15 cellular contexts compared by ENCODE assay signal in genomic region chr12:28027947-28028724, GRCh38. TPM values are rescaled to one million over a fixed set of nuclear protein-coding genes. Genes with fewer than 3 reads are reported as not detected.
DNase-seq lines count a peak whose midpoint lies in the region; FAIRE-seq and TF ChIP-seq lines count a peak whose summit lies in the region.
"Had no signal": no experiment of that assay in that cellular context is flagged by ENCODE, and none has a peak within 500 bp of the region (broad histone marks: within the 10 kb centered on the region; RNA-seq: fewer than 3 reads in every experiment).

No MANE protein-coding gene starts in this region.

- in situ Hi-C loops in GM23248 (cut with MboI), result no loop called here
- in situ Hi-C loops in transverse colon (cut with MboI; ENCODE audit: low pct_ligation_motif_present in 1 of 4, low pct_unique_long_range_greater_than_20kb in 1 of 4, low sequenced_read_pairs in 3 of 4), result no loop called here

- H3K9ac ChIP-seq in GM23248 (no peak overlapping the region), astrocyte (ENCODE audit: low read length) (no peak overlapping the region)
- H3K9ac ChIP-seq: BLaER1 had no signal

- H3K27ac Mint-ChIP-seq in astrocyte (ENCODE audit: unreplicated experiment), result peak overlapping the region; percentile 77
- H3K27ac Mint-ChIP-seq: activated CD8-positive, alpha-beta T cell treated with anti-CD3 and anti-CD28 coated beads for 36 hours; activated T-cell treated with anti-CD3 and anti-CD28 coated beads, Interleukin-2, amount 50 U/mL, for 72 hours; effector memory CD8-positive, alpha-beta T cell had no signal

- H3K4me2 ChIP-seq in GM23248 (ENCODE audit: unreplicated experiment) (no peak overlapping the region), astrocyte (ENCODE audit: low read length) (no peak overlapping the region), osteoblast (ENCODE audit: insufficient read depth, low read length) (no peak overlapping the region)
- H3K4me2 ChIP-seq: BLaER1 had no signal

- WGBS in GM23248 (ENCODE audit: low coverage in 1 of 2, low lambda C conversion rate in 2 of 2, missing lambda C conversion rate in 2 of 2), 2 experiments, result 91 to 92% methylated on average over 11 of the region's 11 CpGs
- 73 to 90% methylated on average over 11 of the region's 11 CpGs for WGBS in sigmoid colon, 2 donors
- 68 to 80% methylated on average over 4 to 11 of the region's 11 CpGs for WGBS in transverse colon (ENCODE audit: low coverage in 1 of 2), 2 donors

- H3K9me2 ChIP-seq in GM23248 (ENCODE audit: insufficient read depth), result no peaks in the 10 kb centered on the region

- peaks cover 41% of the 10 kb centered on the region for H3K4me1 ChIP-seq in GM23248 (ENCODE audit: insufficient read depth)
- peaks cover 34% of the 10 kb centered on the region for H3K4me1 ChIP-seq in astrocyte (ENCODE audit: insufficient read depth, low read length)
- H3K4me1 ChIP-seq in osteoblast (ENCODE audit: insufficient read depth, low read length), result peaks cover 29% of the 10 kb centered on the region
- no peaks in the 10 kb centered on the region for H3K4me1 ChIP-seq in sigmoid colon
- H3K4me1 ChIP-seq in transverse colon, result no peaks in the 10 kb centered on the region
- H3K4me1 ChIP-seq: BLaER1, upper lobe of right lung had no signal

- H3K9me3 ChIP-seq in GM23248 (ENCODE audit: low read depth), result no peaks in the 10 kb centered on the region
- H3K9me3 ChIP-seq in astrocyte (ENCODE audit: insufficient read depth, low read depth, low read length), result no peaks in the 10 kb centered on the region
- no peaks in the 10 kb centered on the region for H3K9me3 ChIP-seq in osteoblast (ENCODE audit: low read depth, low read length)
- no peaks in the 10 kb centered on the region for H3K9me3 ChIP-seq in sigmoid colon
- H3K9me3 ChIP-seq in transverse colon, result no peaks in the 10 kb centered on the region
- H3K9me3 ChIP-seq: BLaER1, ovary, upper lobe of right lung had no signal

- no peak overlapping the region for H3K4me3 ChIP-seq in GM23248
- H3K4me3 ChIP-seq in astrocyte (ENCODE audit: insufficient read depth, low read depth, low read length), result no peak overlapping the region
- no peak overlapping the region for H3K4me3 ChIP-seq in osteoblast (ENCODE audit: insufficient read depth, low read length)
- H3K4me3 ChIP-seq in sigmoid colon, result no peak overlapping the region
- H3K4me3 ChIP-seq in transverse colon, result no peak overlapping the region
- H3K4me3 ChIP-seq: BLaER1, ovary, upper lobe of right lung had no signal

- no peaks in the 10 kb centered on the region for H3K27me3 ChIP-seq in GM23248 (replicated peaks; ENCODE audit: insufficient read depth)
- no peaks in the 10 kb centered on the region for H3K27me3 ChIP-seq in astrocyte (ENCODE audit: insufficient read depth, low read length)
- no peaks in the 10 kb centered on the region for H3K27me3 ChIP-seq in osteoblast (ENCODE audit: insufficient read depth, low read length)
- no peaks in the 10 kb centered on the region for H3K27me3 ChIP-seq in sigmoid colon
- H3K27me3 ChIP-seq in transverse colon, result no peaks in the 10 kb centered on the region
- H3K27me3 ChIP-seq: BLaER1, ovary, upper lobe of right lung had no signal

- no peak overlapping the region for H3K4me3 Mint-ChIP-seq in astrocyte (ENCODE audit: unreplicated experiment)
- H3K4me3 Mint-ChIP-seq: activated CD8-positive, alpha-beta T cell treated with anti-CD3 and anti-CD28 coated beads for 36 hours; activated T-cell treated with anti-CD3 and anti-CD28 coated beads, Interleukin-2, amount 50 U/mL, for 72 hours; effector memory CD8-positive, alpha-beta T cell had no signal

- peaks cover 2% of the 10 kb centered on the region for H3K9me3 Mint-ChIP-seq in astrocyte (ENCODE audit: unreplicated experiment)
- H3K9me3 Mint-ChIP-seq: activated T-cell treated with anti-CD3 and anti-CD28 coated beads, Interleukin-2, amount 50 U/mL, for 72 hours; effector memory CD8-positive, alpha-beta T cell had no signal

- H3K27ac ChIP-seq in GM23248, result no peak overlapping the region
- H3K27ac ChIP-seq in astrocyte (ENCODE audit: low read depth, low read length), result no peak overlapping the region
- no peak overlapping the region for H3K27ac ChIP-seq in osteoblast (ENCODE audit: low read depth, low read length)
- H3K27ac ChIP-seq in sigmoid colon, result no peak overlapping the region
- H3K27ac ChIP-seq in transverse colon, result no peak overlapping the region
- H3K27ac ChIP-seq: BLaER1, ovary, upper lobe of right lung had no signal

- no peaks in the 10 kb centered on the region for H3K36me3 Mint-ChIP-seq in astrocyte (ENCODE audit: low read depth, unreplicated experiment)

- intact Hi-C loops in sigmoid colon (cut with DNase I), result no loop called here
- intact Hi-C loops in transverse colon (cut with DNase I; ENCODE audit: low total_unique reads), result no loop called here

- H3K36me3 ChIP-seq in GM23248 (ENCODE audit: low read depth) (no peaks in the 10 kb centered on the region), astrocyte (ENCODE audit: insufficient read depth, low read length) (no peaks in the 10 kb centered on the region), osteoblast (ENCODE audit: insufficient read depth, low read length) (no peaks in the 10 kb centered on the region), sigmoid colon (no peaks in the 10 kb centered on the region), transverse colon (no peaks in the 10 kb centered on the region)
- H3K36me3 ChIP-seq: BLaER1, ovary, upper lobe of right lung had no signal

- H3F3A ChIP-seq in GM23248 (ENCODE audit: insufficient read depth), result peaks cover 11% of the 10 kb centered on the region

- FAIRE-seq in astrocyte (lab: Jason Lieb, UNC), result no peak

- H4K20me1 ChIP-seq in GM23248 (ENCODE audit: insufficient read depth) (no peaks in the 10 kb centered on the region), astrocyte (ENCODE audit: insufficient read depth, low read length) (no peaks in the 10 kb centered on the region), osteoblast (ENCODE audit: insufficient read depth, low read length) (no peaks in the 10 kb centered on the region)
- H4K20me1 ChIP-seq: BLaER1 had no signal

- no peak for TF ChIP-seq CTCF in astrocyte (IDR thresholded peaks at IDR 0.05; ENCODE audit: insufficient read depth, low read depth, low read length)
- no peak for TF ChIP-seq CTCF in osteoblast (IDR thresholded peaks at IDR 0.05; ENCODE audit: extremely low read depth, low read depth, low read length)
- TF ChIP-seq CTCF in sigmoid colon (IDR thresholded peaks at IDR 0.05), result no peak
- no peak for TF ChIP-seq CTCF in transverse colon (IDR thresholded peaks at IDR 0.05)

- TF ChIP-seq POLR2A in sigmoid colon (IDR thresholded peaks at IDR 0.05) (no peak), transverse colon (IDR thresholded peaks at IDR 0.05) (no peak)

- no peaks in the 10 kb centered on the region for H3K27me3 Mint-ChIP-seq in astrocyte (ENCODE audit: low read depth, unreplicated experiment)

- H2AFZ ChIP-seq in GM23248 (no peak overlapping the region), astrocyte (ENCODE audit: low read depth, low read length) (no peak overlapping the region), osteoblast (ENCODE audit: low read length) (no peak overlapping the region)

- DNase-seq in GM23248 (peak; percentile 29), NCI-H1694 (lab: John Stamatoyannopoulos, UW) (peak; percentile 29), astrocyte (ENCODE audit: low read depth) (peak; percentile 48), osteoblast (ENCODE audit: insufficient read length, low spot score, missing footprints) (peak; percentile 46), sigmoid colon (no peak), Ammon's horn (ENCODE audit: low spot score) (no peak), COLO668 (lab: John Stamatoyannopoulos, UW; ENCODE audit: unreplicated experiment) (no peak), transverse colon (no peak)
- DNase-seq: activated CD8-positive, alpha-beta T cell treated with anti-CD3 and anti-CD28 coated beads for 36 hours; activated T-cell treated with anti-CD3 and anti-CD28 coated beads, Interleukin-2, amount 50 U/mL, for 72 hours; caudate nucleus; effector memory CD8-positive, alpha-beta T cell; ovary; upper lobe of right lung had no signal

- peaks cover 41% of the 10 kb centered on the region for H3K4me1 Mint-ChIP-seq in astrocyte (ENCODE audit: low read depth, unreplicated experiment)

- H3K79me2 ChIP-seq in GM23248 (ENCODE audit: insufficient read depth) (no peaks in the 10 kb centered on the region), astrocyte (ENCODE audit: insufficient read depth, low read length) (no peaks in the 10 kb centered on the region), osteoblast (ENCODE audit: insufficient read depth, low read length) (no peaks in the 10 kb centered on the region)

- TF ChIP-seq EP300 in sigmoid colon (IDR thresholded peaks at IDR 0.05) (no peak), transverse colon (IDR thresholded peaks at IDR 0.05; ENCODE audit: low read depth) (no peak)

RNA-seq across cellular contexts. Expression of gene PTHLH, which starts 55.6 kb away (rescaled TPM):
- 0.51 and 6.4 TPM in 2 replicates for total RNA-seq in GM23248 (2014; rRNA removed; shearing (Covaris generic))
- polyA plus RNA-seq in GM23248 (2016; fragmentation: Nextera tagmentation; extraction: Ambion mirVana), result 4.2 and 4.7 TPM in 2 replicates
- total RNA-seq in astrocyte, result 48.5 and 53.5 TPM in 2 replicates
- total RNA-seq in osteoblast, result 2.2 and 3.2 TPM in 2 replicates
- 1 to 10 TPM in 2 of 4 donors, under 1 TPM in 2; 0.83 to 7.5 (median 2.7) TPM for total RNA-seq in sigmoid colon
- polyA plus RNA-seq in sigmoid colon, result under 1 TPM in 1 of 3 donors, not detected in 2; 0.55 TPM
- total RNA-seq in transverse colon, result under 1 TPM in 2 of 4 donors, not detected in 2; 0.68 to 0.79 TPM
- total RNA-seq: activated CD8-positive, alpha-beta T cell treated with anti-CD3 and anti-CD28 coated beads for 36 hours; activated T-cell treated with anti-CD3 and anti-CD28 coated beads, Interleukin-2, amount 50 U/mL, for 72 hours had no signal

Comparison
In these comparisons a context has a peak if more than half of its experiments do, and no peak if none do; other contexts are left out.
1. DNase-seq: peak in GM23248 (single experiment), NCI-H1694 (single experiment), astrocyte (single experiment) and osteoblast (single experiment); none in sigmoid colon (single experiment), Ammon's horn (single experiment), COLO668 (single experiment) and transverse colon (single experiment).